In genomic region chr2:16617282-16618266, GRCh38 we compare ENCODE assay signal across 8 cellular contexts. TPM values are rescaled to one million over a fixed set of nuclear protein-coding genes. Genes with fewer than 3 reads are reported as not detected.
DNase-seq lines count a peak whose midpoint lies in the region; ATAC-seq and TF ChIP-seq lines count a peak whose summit lies in the region.

No MANE protein-coding gene starts in this region.

- no TSS peak for BruUV-seq in Calu3 (replicated peaks; lab: Mats Ljungman, UMichigan)

- no peaks in the 10 kb centered on the region for H3K36me3 ChIP-seq in MG63

- intact Hi-C loops in Calu3 (cut with micrococcal nuclease; ENCODE audit: unreplicated experiment) = no loop called here

- ATAC-seq in GM18520 (IDR thresholded peaks at IDR 0.05; ENCODE audit: unreplicated experiment) = no peak

- no peaks in the 10 kb centered on the region for H3K27me3 ChIP-seq in MG63

- TF ChIP-seq CTCF in Calu3 (IDR thresholded peaks at IDR 0.05; ENCODE audit: unreplicated experiment) (peak; percentile 24), epithelial cell of proximal tubule (conservative IDR thresholded peaks at IDR 0.05; ENCODE audit: low read depth, low read length) (peak; percentile 73), neural crest cell (conservative IDR thresholded peaks at IDR 0.05) (peak; percentile 62)

- CTCF ChIA-PET in Calu3 (lab: Charles Lee) = interaction anchor here (1.1 kb wide), 1 partner anchor 139 kb away, joined by 5 read pairs; no protein-coding TSS in a partner anchor

- H3K27ac Mint-ChIP-seq in Calu3 (ENCODE audit: unreplicated experiment) (no peak overlapping the region), neural crest cell (ENCODE audit: unreplicated experiment) (no peak overlapping the region)

- H3K4me1 Mint-ChIP-seq in Calu3 (ENCODE audit: low read depth, unreplicated experiment) (peaks cover 12% of the 10 kb centered on the region), neural crest cell (peaks cover 18% of the 10 kb centered on the region)

- H3K4me3 ChIP-seq in epithelial cell of proximal tubule (ENCODE audit: low read depth, low read length) = no peak overlapping the region
- no peak overlapping the region for H3K4me3 ChIP-seq in MG63

- no peak overlapping the region for H3K4me3 Mint-ChIP-seq in Calu3 (ENCODE audit: low read depth, unreplicated experiment)
- H3K4me3 Mint-ChIP-seq in neural crest cell = no peak overlapping the region

- no peaks in the 10 kb centered on the region for H3K9me3 ChIP-seq in MG63

- H3K27me3 Mint-ChIP-seq in Calu3 (ENCODE audit: unreplicated experiment) = peaks cover 60% of the 10 kb centered on the region
- no peaks in the 10 kb centered on the region for H3K27me3 Mint-ChIP-seq in neural crest cell (ENCODE audit: low read depth)

- H3K9me3 Mint-ChIP-seq in Calu3 (ENCODE audit: low read depth, unreplicated experiment) = no peaks in the 10 kb centered on the region
- no peaks in the 10 kb centered on the region for H3K9me3 Mint-ChIP-seq in neural crest cell

- DNase-seq in Calu3 = peak; percentile 68
- peak; percentile 44 to 58 for DNase-seq in NOMO-1 (lab: John Stamatoyannopoulos, UW; ENCODE audit: unreplicated experiment in 2 of 2)
- DNase-seq in epithelial cell of proximal tubule (ENCODE audit: low read depth) = no peak
- DNase-seq in neural crest cell (ENCODE audit: low read depth, low spot score) = peak; percentile 25
- DNase-seq in MG63 = no peak
- no peak for DNase-seq in cortex of kidney (lab: John Stamatoyannopoulos, UW)
- no peak for DNase-seq in NCI-H345 treated with DMSO at 0.1 percent for 48 hours (lab: John Stamatoyannopoulos, UW; ENCODE audit: unreplicated experiment)

- H3K36me3 Mint-ChIP-seq in Calu3 (ENCODE audit: insufficient read depth, unreplicated experiment) (no peaks in the 10 kb centered on the region), neural crest cell (ENCODE audit: low read depth) (peaks cover 3% of the 10 kb centered on the region)

RNA-seq across cellular contexts. Expression of gene CYRIA, which starts 48.1 kb away (rescaled TPM):
- total RNA-seq in Calu3 (2022) (0.19 and 0.22 TPM in 2 replicates), epithelial cell of proximal tubule (2.0 and 6.1 TPM in 2 replicates), neural crest cell (10.2 and 11.1 TPM in 2 replicates)
- total RNA-seq in MG63 (2014; rRNA removed; shearing (Covaris generic); ENCODE audit: low replicate concordance) = 0.69 and 1.3 TPM in 2 replicates

Comparison
In these comparisons a context has a peak if more than half of its experiments do, and no peak if none do; other contexts are left out.
1. DNase-seq: peak in Calu3 (single experiment), NOMO-1 (2 of 2) and neural crest cell (single experiment); none in epithelial cell of proximal tubule (single experiment), MG63 (single experiment), cortex of kidney (single experiment) and NCI-H345 treated with DMSO at 0.1 percent for 48 hours (single experiment).
2. Peak in every context shown above with its lines, with median percentiles within 50 percentile points of each other: CTCF ChIP-seq.